Comparison of ENCODE assay signal across 2 cellular contexts in the genomic region with DNA sequence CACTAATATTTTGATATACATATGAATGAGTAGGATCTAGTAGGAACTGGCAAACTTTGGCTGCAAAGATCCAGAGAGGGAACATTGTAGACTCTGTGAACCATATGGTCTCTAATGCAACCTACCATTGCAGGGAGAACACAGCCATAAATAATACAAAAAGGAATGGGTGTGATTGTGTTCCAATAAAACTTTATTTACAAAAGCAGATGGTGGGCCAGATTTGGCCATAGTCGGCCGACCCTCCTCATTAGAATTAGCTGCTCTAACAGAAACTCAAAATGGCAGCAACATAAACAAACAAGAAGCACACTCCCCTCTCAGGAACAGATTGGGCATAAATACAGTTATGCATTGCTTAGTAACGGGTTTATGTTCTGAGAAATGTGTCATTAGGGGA.
TF ChIP-seq lines count a peak whose summit lies in the region.

No MANE protein-coding gene starts in this region.

TF ChIP-seq in HepG2, 621 proteins besides CTCF, POLR2A, EP300 and RAD21:
- TF ChIP-seq, protein P1, sequence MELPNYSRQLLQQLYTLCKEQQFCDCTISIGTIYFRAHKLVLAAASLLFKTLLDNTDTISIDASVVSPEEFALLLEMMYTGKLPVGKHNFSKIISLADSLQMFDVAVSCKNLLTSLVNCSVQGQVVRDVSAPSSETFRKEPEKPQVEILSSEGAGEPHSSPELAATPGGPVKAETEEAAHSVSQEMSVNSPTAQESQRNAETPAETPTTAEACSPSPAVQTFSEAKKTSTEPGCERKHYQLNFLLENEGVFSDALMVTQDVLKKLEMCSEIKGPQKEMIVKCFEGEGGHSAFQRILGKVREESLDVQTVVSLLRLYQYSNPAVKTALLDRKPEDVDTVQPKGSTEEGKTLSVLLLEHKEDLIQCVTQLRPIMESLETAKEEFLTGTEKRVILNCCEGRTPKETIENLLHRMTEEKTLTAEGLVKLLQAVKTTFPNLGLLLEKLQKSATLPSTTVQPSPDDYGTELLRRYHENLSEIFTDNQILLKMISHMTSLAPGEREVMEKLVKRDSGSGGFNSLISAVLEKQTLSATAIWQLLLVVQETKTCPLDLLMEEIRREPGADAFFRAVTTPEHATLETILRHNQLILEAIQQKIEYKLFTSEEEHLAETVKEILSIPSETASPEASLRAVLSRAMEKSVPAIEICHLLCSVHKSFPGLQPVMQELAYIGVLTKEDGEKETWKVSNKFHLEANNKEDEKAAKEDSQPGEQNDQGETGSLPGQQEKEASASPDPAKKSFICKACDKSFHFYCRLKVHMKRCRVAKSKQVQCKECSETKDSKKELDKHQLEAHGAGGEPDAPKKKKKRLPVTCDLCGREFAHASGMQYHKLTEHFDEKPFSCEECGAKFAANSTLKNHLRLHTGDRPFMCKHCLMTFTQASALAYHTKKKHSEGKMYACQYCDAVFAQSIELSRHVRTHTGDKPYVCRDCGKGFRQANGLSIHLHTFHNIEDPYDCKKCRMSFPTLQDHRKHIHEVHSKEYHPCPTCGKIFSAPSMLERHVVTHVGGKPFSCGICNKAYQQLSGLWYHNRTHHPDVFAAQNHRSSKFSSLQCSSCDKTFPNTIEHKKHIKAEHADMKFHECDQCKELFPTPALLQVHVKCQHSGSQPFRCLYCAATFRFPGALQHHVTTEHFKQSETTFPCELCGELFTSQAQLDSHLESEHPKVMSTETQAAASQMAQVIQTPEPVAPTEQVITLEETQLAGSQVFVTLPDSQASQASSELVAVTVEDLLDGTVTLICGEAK (IDR thresholded peaks at IDR 0.05): no peak
- TF ChIP-seq, protein P1 (CRISPR knock-in tag; IDR thresholded peaks at IDR 0.05): peak; percentile 33; the same call in 1 of the 2 replicates
- TF ChIP-seq ZNF510 (CRISPR knock-in tag; IDR thresholded peaks at IDR 0.05; ENCODE audit: low read depth): no peak
TF ChIP-seq in HepG2: peak in this region for 1.

TF ChIP-seq in GM12878, 131 proteins besides CTCF, POLR2A, EP300 and RAD21 (continued from another document):
- TF ChIP-seq, protein P1 (IDR thresholded peaks at IDR 0.05; ENCODE audit: borderline replicate concordance): peak; percentile 64
TF ChIP-seq in GM12878: peak in this region for 1.
